Comparison of ENCODE assay signal across 12 cellular contexts in the genomic region with DNA sequence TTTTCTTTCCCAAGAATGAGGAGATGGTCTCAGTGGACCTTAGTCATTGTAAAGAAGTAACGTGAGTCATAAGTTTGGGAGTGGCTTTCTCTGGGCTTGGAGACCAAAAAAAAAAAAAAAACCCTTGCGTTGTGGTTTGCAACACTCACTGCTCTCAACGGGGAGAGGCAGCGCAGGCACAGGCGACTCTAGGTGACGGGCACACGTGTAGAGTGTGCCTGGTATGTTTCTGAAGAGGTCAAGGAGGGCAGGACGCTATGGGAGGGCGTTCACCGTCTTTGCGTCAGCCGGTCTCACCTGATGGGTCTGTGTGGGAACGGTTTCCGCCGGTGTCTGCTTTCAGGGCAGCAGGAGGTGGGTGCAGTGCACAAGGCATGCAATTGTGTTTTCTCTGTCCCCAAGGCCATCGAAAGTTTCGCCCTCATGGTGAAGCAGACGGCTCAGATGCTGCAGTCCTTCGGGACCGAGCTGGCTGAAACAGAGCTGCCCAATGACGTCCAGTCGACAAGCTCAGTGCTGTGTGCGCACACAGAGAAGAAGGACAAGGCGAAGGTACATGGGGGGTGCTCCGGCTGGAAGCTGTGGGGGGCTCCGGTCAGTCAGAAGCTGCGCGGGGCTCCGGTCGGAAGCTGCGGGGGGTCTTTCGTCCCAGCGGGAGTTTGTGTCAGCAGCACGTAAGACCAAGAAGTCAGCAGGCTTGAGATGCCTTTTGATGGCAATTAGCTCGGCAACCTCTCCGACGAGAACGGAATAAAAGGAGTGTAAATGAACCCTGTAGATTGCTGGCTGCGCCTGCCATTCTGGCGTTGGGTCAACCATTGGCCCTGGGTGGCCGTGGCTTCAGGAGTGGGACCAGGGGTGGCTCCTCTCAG. TPM values are rescaled to one million over a fixed set of nuclear protein-coding genes. Genes with fewer than 3 reads are reported as not detected.
A peak's percentile ranks its signal among the peaks of the same experiment; 100 is the strongest.
DNase-seq lines count a peak whose midpoint lies in the region; ATAC-seq and TF ChIP-seq lines count a peak whose summit lies in the region.
"Had no signal": no experiment of that assay in that cellular context is flagged by ENCODE, and none has a peak within 500 bp of the region (broad histone marks: within the 10 kb centered on the region; RNA-seq: fewer than 3 reads in every experiment).

No MANE protein-coding gene starts in this region.

- H3K14ac ChIP-seq in mesenchymal stem cell (ENCODE audit: low read length in 2 of 2), result no peak overlapping the region

- H3K9me3 ChIP-seq in A673 (ENCODE audit: low read depth, low read length, poor library complexity, severe bottlenecking) (no peaks in the 10 kb centered on the region), mesenchymal stem cell (ENCODE audit: control insufficient read depth, low read length) (no peaks in the 10 kb centered on the region)

- no peak overlapping the region for H2AFZ ChIP-seq in mesenchymal stem cell (ENCODE audit: low read depth, low read length)

- CTCF ChIA-PET in A673 (lab: Charles Lee), result no interaction called here

- H3K36me3 ChIP-seq in A673 (ENCODE audit: insufficient read depth, low read length, poor library complexity, severe bottlenecking) (no peaks in the 10 kb centered on the region), mesenchymal stem cell (ENCODE audit: control insufficient read depth in 1 of 2, insufficient read depth in 2 of 2, low read depth in 1 of 2, low read length in 2 of 2) (no peaks in the 10 kb centered on the region)

- H3K4me2 ChIP-seq in mesenchymal stem cell (ENCODE audit: low read length, poor library complexity, severe bottlenecking), result no peak overlapping the region

- H2BK12ac ChIP-seq in mesenchymal stem cell (ENCODE audit: low read length in 2 of 2), result no peak overlapping the region

- H3K23ac ChIP-seq in mesenchymal stem cell (ENCODE audit: low read length in 2 of 2), result no peak overlapping the region

- H3K4me1 ChIP-seq in A673 (ENCODE audit: insufficient read depth, low read length, poor library complexity, severe bottlenecking) (no peaks in the 10 kb centered on the region), mesenchymal stem cell (ENCODE audit: control insufficient read depth, insufficient read depth, low read depth, low read length) (peaks cover 3% of the 10 kb centered on the region)

- DNase-seq in A673 (ENCODE audit: low spot score) (peak; percentile 71), LHCN-M2 (ENCODE audit: low read depth) (peak; percentile 95), astrocyte of the cerebellum (ENCODE audit: low read depth) (peak; percentile 4), mesenchymal stem cell (peak; percentile 49), erythroblast (lab: John Stamatoyannopoulos, UW) (no peak)
- DNase-seq in activated CD4-positive, alpha-beta T cell treated with anti-CD3 and anti-CD28 coated beads, Interleukin-2, amount 50 U/mL, for 4 hours, result no peak
- DNase-seq: activated CD4-positive, alpha-beta T cell treated with anti-CD3 and anti-CD28 coated beads, Interleukin-2, amount 50 U/mL, for 48 hours; activated naive CD8-positive, alpha-beta T cell treated with anti-CD3 and anti-CD28 coated beads, Interleukin-2, amount 50 U/mL, for 24 hours; Kasumi-1 had no signal

- intact Hi-C loops in A673 (cut with micrococcal nuclease; ENCODE audit: unreplicated experiment), result no loop called here

- in situ Hi-C loops in astrocyte of the cerebellum (cut with HindIII; ENCODE audit: low sequenced_read_pairs), result no loop called here

- no peak overlapping the region for H3K4ac ChIP-seq in mesenchymal stem cell (ENCODE audit: low read depth in 1 of 2, low read length in 2 of 2)

- no peak overlapping the region for H3K18ac ChIP-seq in mesenchymal stem cell (ENCODE audit: low read depth in 1 of 2, low read length in 2 of 2)

- peaks cover 5% of the 10 kb centered on the region for H3K27me3 ChIP-seq in A673 (replicated peaks; ENCODE audit: insufficient read depth, low read depth, low read length, poor library complexity)
- peaks cover 0 to 15% of the 10 kb centered on the region in 2 experiments for H3K27me3 ChIP-seq in mesenchymal stem cell (ENCODE audit: control insufficient read depth in 1 of 2, insufficient read depth in 1 of 2, low read length in 2 of 2)

- no TSS peak for BruUV-seq in A673 (replicated peaks; lab: Mats Ljungman, UMichigan)

- peak overlapping the region; percentile 86 for H3K9ac ChIP-seq in mesenchymal stem cell (ENCODE audit: low read length)

- no peak overlapping the region for H4K8ac ChIP-seq in mesenchymal stem cell (ENCODE audit: low read length)

- no peak overlapping the region for H2BK15ac ChIP-seq in mesenchymal stem cell (ENCODE audit: low read depth, poor library complexity, severe bottlenecking)

- 80% methylated on average over 41 of the region's 41 CpGs for WGBS in mesenchymal stem cell

- POLR2A ChIA-PET in A673 (lab: Charles Lee; ENCODE audit: low non-redundant PET), result no interaction called here

- no peak overlapping the region for H2AK5ac ChIP-seq in mesenchymal stem cell (ENCODE audit: low read length, severe bottlenecking)

- no peak for TF ChIP-seq POLR2A in erythroblast (IDR thresholded peaks at IDR 0.05; ENCODE audit: low read length)

- H2BK5ac ChIP-seq in mesenchymal stem cell (ENCODE audit: low read depth, low read length, poor library complexity, severe bottlenecking), result no peak overlapping the region

- no peak overlapping the region for H3K4me3 ChIP-seq in A673 (ENCODE audit: low read depth, low read length, poor library complexity, severe bottlenecking)
- H3K4me3 ChIP-seq in astrocyte of the cerebellum (ENCODE audit: low read depth, low read length), result no peak overlapping the region
- peak overlapping the region in 1 of 2 experiments; percentile 79 for H3K4me3 ChIP-seq in mesenchymal stem cell (ENCODE audit: insufficient read depth in 1 of 2, low read depth in 1 of 2, low read length in 2 of 2)

- H3K27ac ChIP-seq in A673 (ENCODE audit: low read depth, low read length, poor library complexity, severe bottlenecking), result no peak overlapping the region
- no peak overlapping the region for H3K27ac ChIP-seq in mesenchymal stem cell (ENCODE audit: low read length, poor library complexity, severe bottlenecking)

- H3K79me1 ChIP-seq in mesenchymal stem cell (replicated peaks; ENCODE audit: low read length, poor library complexity, severe bottlenecking), result no peaks in the 10 kb centered on the region

- no peak for TF ChIP-seq CTCF in A673 (conservative IDR thresholded peaks at IDR 0.05; ENCODE audit: low read depth, low read length)
- no peak for TF ChIP-seq CTCF in astrocyte of the cerebellum (IDR thresholded peaks at IDR 0.05; ENCODE audit: low read depth, low read length, missing control alignments)

- H2BK120ac ChIP-seq in mesenchymal stem cell (ENCODE audit: low read depth, low read length), result no peak overlapping the region

- H4K91ac ChIP-seq in mesenchymal stem cell (ENCODE audit: low read length), result no peak overlapping the region

- ATAC-seq in GM21381 (IDR thresholded peaks at IDR 0.05; ENCODE audit: unreplicated experiment), result no peak
- ATAC-seq in GM19395 (IDR thresholded peaks at IDR 0.05; ENCODE audit: unreplicated experiment), result no peak
- ATAC-seq: activated naive CD8-positive, alpha-beta T cell treated with anti-CD3 and anti-CD28 coated beads, Interleukin-2, amount 50 U/mL, for 24 hours; naive thymus-derived CD8-positive, alpha-beta T cell had no signal

RNA-seq across cellular contexts. Expression of a gene that starts 40.8 kb away (rescaled TPM):
- total RNA-seq in A673 (2021) (not detected in 2 replicates), LHCN-M2 (2014; rRNA removed) (not detected in 2 replicates)
- polyA plus RNA-seq in LHCN-M2 (2012), result 0.06 TPM
- polyA plus RNA-seq in mesenchymal stem cell (2013, experiment 1 of 2), result not detected
- polyA plus RNA-seq in mesenchymal stem cell (2013, experiment 2 of 2), result not detected

RNA-seq across cellular contexts. Expression of a gene that starts 57.8 kb away (rescaled TPM):
- total RNA-seq in A673 (2021) (not detected in 2 replicates), LHCN-M2 (2014; rRNA removed) (1.1 and 1.4 TPM in 2 replicates)
- polyA plus RNA-seq in LHCN-M2 (2012), result 5.2 TPM
- polyA plus RNA-seq in mesenchymal stem cell (2013, experiment 1 of 2), result 1.4 TPM
- polyA plus RNA-seq in mesenchymal stem cell (2013, experiment 2 of 2), result 1.3 TPM
- total RNA-seq: naive thymus-derived CD8-positive, alpha-beta T cell had no signal
- polyA plus RNA-seq: naive thymus-derived CD8-positive, alpha-beta T cell had no signal

Comparison
In these comparisons a context has a peak if more than half of its experiments do, and no peak if none do; other contexts are left out.
1. DNase-seq: peak in A673 (single experiment), LHCN-M2 (single experiment), astrocyte of the cerebellum (single experiment) and mesenchymal stem cell (single experiment); none in erythroblast (0 of 2) and activated CD4-positive, alpha-beta T cell treated with anti-CD3 and anti-CD28 coated beads, Interleukin-2, amount 50 U/mL, for 4 hours (0 of 2).